In genomic region chr9:6711403-6711802, GRCh38 we compare ENCODE assay signal across 19 cellular contexts. TPM values are rescaled to one million over a fixed set of nuclear protein-coding genes. Genes with fewer than 3 reads are reported as not detected.
DNase-seq lines count a peak whose midpoint lies in the region; TF ChIP-seq lines count a peak whose summit lies in the region.
"Had no signal": no experiment of that assay in that cellular context is flagged by ENCODE, and none has a peak within 500 bp of the region (broad histone marks: within the 10 kb centered on the region; RNA-seq: fewer than 3 reads in every experiment).

No MANE protein-coding gene starts in this region.

- H4K20me1 ChIP-seq in GM23248 (ENCODE audit: insufficient read depth), result no peaks in the 10 kb centered on the region

- H3K9me3 ChIP-seq in GM23248 (ENCODE audit: low read depth) (no peaks in the 10 kb centered on the region), HAP-1 (peaks cover 3% of the 10 kb centered on the region; the same call in 1 of the 2 replicates)

- no peak overlapping the region for H3K9ac ChIP-seq in GM23248

- no peak overlapping the region for H3K4me3 ChIP-seq in GM23248
- no peak overlapping the region for H3K4me3 ChIP-seq in fibroblast of mammary gland (ENCODE audit: control insufficient read depth, low read depth, low read length)
- H3K4me3 ChIP-seq in HAP-1, result no peak overlapping the region
- H3K4me3 ChIP-seq: sigmoid colon had no signal

- no peak overlapping the region for H3K27ac ChIP-seq in GM23248
- H3K27ac ChIP-seq: sigmoid colon had no signal

- H3F3A ChIP-seq in GM23248 (ENCODE audit: insufficient read depth), result no peaks in the 10 kb centered on the region

- H2AFZ ChIP-seq in GM23248, result no peak overlapping the region

- H3K9me2 ChIP-seq in GM23248 (ENCODE audit: insufficient read depth), result no peaks in the 10 kb centered on the region

- no peak for TF ChIP-seq CTCF in fibroblast of mammary gland (conservative IDR thresholded peaks at IDR 0.05; ENCODE audit: control insufficient read depth, insufficient read depth, low read depth, low read length)
- no peak for TF ChIP-seq CTCF in GM20000 (IDR thresholded peaks at IDR 0.05; ENCODE audit: extremely low read depth, missing control alignments)

- H3K36me3 ChIP-seq in GM23248 (ENCODE audit: low read depth) (no peaks in the 10 kb centered on the region), HAP-1 (replicated peaks) (no peaks in the 10 kb centered on the region)
- H3K36me3 ChIP-seq: sigmoid colon had no signal

- H3K4me1 ChIP-seq in GM23248 (ENCODE audit: insufficient read depth), result no peaks in the 10 kb centered on the region
- H3K4me1 ChIP-seq in HAP-1, result no peaks in the 10 kb centered on the region

- in situ Hi-C loops in GM23248 (cut with MboI) (no loop called here), HAP-1 (cut with MboI; ENCODE audit: low sequenced_read_pairs) (loop anchor here (5.0 kb wide), 1 partner anchor 49 kb away; no protein-coding TSS in a partner anchor)

- H3K4me2 ChIP-seq in GM23248 (ENCODE audit: unreplicated experiment), result no peak overlapping the region

- H3K79me2 ChIP-seq in GM23248 (ENCODE audit: insufficient read depth), result no peaks in the 10 kb centered on the region

- WGBS in GM23248 (ENCODE audit: low coverage in 1 of 2, low lambda C conversion rate in 2 of 2, missing lambda C conversion rate in 2 of 2), 2 experiments, result 25 to 27% methylated on average over 3 of the region's 3 CpGs

- H3K27me3 ChIP-seq in GM23248 (replicated peaks; ENCODE audit: insufficient read depth) (0 out of 2 replicates have a peak, but pooled peaks cover under 1% of the 10 kb centered on the region), HAP-1 (ENCODE audit: low read depth) (no peaks in the 10 kb centered on the region)

- DNase-seq in A172 (ENCODE audit: low spot score) (peak; percentile 28), GM23248 (peak; percentile 24), SW480 (ENCODE audit: low spot score) (peak; percentile 64), fibroblast of mammary gland (ENCODE audit: low read depth) (peak; percentile 53), HAP-1 (ENCODE audit: low spot score in 2 of 2) (no peak), GM20000 (ENCODE audit: low spot score) (no peak), OCI-M2 (lab: John Stamatoyannopoulos, UW; ENCODE audit: unreplicated experiment) (no peak)
- DNase-seq in activated CD4-positive, alpha-beta T cell treated with anti-CD3 and anti-CD28 coated beads for 1 hour, result no peak
- DNase-seq: activated CD4-positive, alpha-beta T cell treated with anti-CD3 and anti-CD28 coated beads, Interleukin-2, amount 10 ng/mL, durations not matched to agents 24 days and 14 days; activated naive CD8-positive, alpha-beta T cell treated with anti-CD3 and anti-CD28 coated beads, Interleukin-2, amount 10 ng/mL, durations not matched to agents 7 days and 5 days; caudate nucleus; DMS53; H7; left cardiac atrium; midbrain; NCI-H2107; NCI-H69; sigmoid colon; T-cell had no signal

RNA-seq across cellular contexts. Expression of gene KDM4C, which starts 46.4 kb away (rescaled TPM):
- total RNA-seq in A172 (2014; rRNA removed; shearing (Covaris generic)), result 10.7 and 11.9 TPM in 2 replicates
- 20.6 TPM in 2 replicates for total RNA-seq in GM23248 (2014; rRNA removed; shearing (Covaris generic))
- polyA plus RNA-seq in GM23248 (2016; fragmentation: Nextera tagmentation; extraction: Ambion mirVana), result 12.0 and 14.3 TPM in 2 replicates

Comparison
In these comparisons a context has a peak if more than half of its experiments do, and no peak if none do; other contexts are left out.
1. DNase-seq: peak in A172 (single experiment), GM23248 (single experiment), SW480 (single experiment) and fibroblast of mammary gland (single experiment); none in HAP-1 (0 of 2), GM20000 (single experiment), OCI-M2 (single experiment) and activated CD4-positive, alpha-beta T cell treated with anti-CD3 and anti-CD28 coated beads for 1 hour (single experiment).